In the genomic region with DNA sequence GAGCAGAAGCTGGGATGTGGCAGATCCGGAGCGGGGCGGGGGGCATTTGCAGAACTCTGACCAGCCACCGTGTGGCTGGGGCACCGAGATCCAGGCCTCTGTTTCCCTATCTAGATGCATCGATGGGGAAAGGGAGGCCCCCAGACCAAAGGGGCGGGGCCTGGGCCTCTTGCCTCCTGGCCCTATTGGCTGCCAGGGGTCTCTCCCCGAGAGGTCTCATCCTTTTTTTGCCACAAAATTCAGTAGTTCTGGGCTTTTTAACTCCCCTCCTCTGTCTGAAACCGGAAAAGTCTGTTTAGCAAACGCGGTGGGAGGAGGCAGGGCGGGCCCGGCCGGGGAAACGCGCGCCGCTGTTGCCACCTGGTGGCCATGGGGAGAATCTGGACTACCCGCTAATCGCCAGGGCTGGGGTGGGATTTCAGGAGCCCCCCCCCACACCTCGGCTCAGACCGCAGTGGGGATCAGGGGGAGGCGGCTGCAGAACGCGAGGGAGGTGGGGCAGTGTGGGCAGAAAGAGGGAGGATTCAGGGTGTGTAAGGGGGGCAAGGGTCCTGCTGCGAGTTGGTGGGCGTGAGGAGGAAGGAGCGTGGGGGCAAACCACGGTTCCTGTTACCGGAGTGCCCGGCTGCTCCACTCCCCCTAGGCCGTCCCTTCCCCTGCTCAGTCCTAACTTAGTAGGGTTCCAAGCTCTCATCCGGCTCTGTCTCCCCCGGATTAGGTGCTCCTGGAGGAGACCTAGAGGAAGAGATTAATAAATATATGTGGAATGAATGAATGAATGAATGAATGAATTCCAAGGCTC, we compare ENCODE assay signal across 1 cellular context.
TF ChIP-seq lines count a peak whose summit lies in the region.

No MANE protein-coding gene starts in this region.

TF ChIP-seq in H1, 55 proteins besides CTCF, POLR2A, EP300 and RAD21:
- TF ChIP-seq TAF1 (IDR thresholded peaks at IDR 0.05; ENCODE audit: low read depth, low read length) (0 out of 2 replicates have a peak, but pooled peaks have one; percentile 18), SP1 (IDR thresholded peaks at IDR 0.05; ENCODE audit: low read depth, low read length) (0 out of 2 replicates have a peak, but pooled peaks have one; percentile 48), YY1 (IDR thresholded peaks at IDR 0.05; ENCODE audit: low read depth, low read length) (0 out of 2 replicates have a peak, but pooled peaks have one; percentile 25), SIN3A (conservative IDR thresholded peaks at IDR 0.05 in 1 of 2, IDR thresholded peaks at IDR 0.05 in 1 of 2; ENCODE audit: low read depth in 1 of 2, low read length in 2 of 2) (no peak), RXRA (IDR thresholded peaks at IDR 0.05; ENCODE audit: insufficient read depth, low read depth, low read length) (no peak), MAX (IDR thresholded peaks at IDR 0.05) (peak; percentile 18; the same call in 1 of the 2 replicates)
